ENCODE assay signal across 35 cellular contexts in the genomic region with DNA sequence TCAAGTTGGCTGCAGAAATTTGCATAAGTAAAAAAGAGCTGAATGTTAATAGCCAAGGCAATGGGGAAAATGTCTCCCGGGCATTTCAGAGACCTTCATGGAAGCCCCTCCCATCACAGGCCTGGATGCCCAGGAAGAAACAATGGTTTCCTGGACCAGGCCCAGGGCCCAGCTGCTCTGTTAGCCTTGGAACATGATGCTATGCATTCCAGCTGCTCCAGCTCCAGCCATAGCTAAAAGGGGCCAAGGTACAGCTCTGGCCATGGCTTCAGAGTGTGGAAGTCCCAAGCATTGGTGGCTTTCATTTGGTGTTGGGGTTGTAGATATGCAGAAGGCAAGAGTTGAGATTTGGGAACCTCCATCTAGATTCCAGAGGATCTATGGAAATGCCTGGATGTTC.
DNase-seq lines count a peak whose midpoint lies in the region; ATAC-seq, FAIRE-seq and TF ChIP-seq lines count a peak whose summit lies in the region.
"Had no signal": no experiment of that assay in that cellular context is flagged by ENCODE, and none has a peak within 500 bp of the region (broad histone marks: within the 10 kb centered on the region; RNA-seq: fewer than 3 reads in every experiment).

No MANE protein-coding gene starts in this region.

- no peaks in the 10 kb centered on the region for H3K4me1 ChIP-seq in HEK293 (ENCODE audit: control insufficient read depth, insufficient read depth, low read length)
- no peaks in the 10 kb centered on the region for H3K4me1 ChIP-seq in H1 (replicated peaks in 1 of 4; ENCODE audit: control insufficient read depth in 3 of 4, insufficient read depth in 4 of 4, low read length in 3 of 4)
- no peaks in the 10 kb centered on the region for H3K4me1 ChIP-seq in neuronal stem cell (ENCODE audit: control insufficient read depth in 2 of 2, insufficient read depth in 1 of 2, low read depth in 1 of 2, low read length in 2 of 2)
- H3K4me1 ChIP-seq in heart right ventricle = peaks cover 0 to 7% (median 0%) of the 10 kb centered on the region in 9 donors
- H3K4me1 ChIP-seq: A549, BE2C, BLaER1, Caco-2 had no signal

- H3K18ac ChIP-seq in H1 (ENCODE audit: extremely low read depth, low read length) = no peak overlapping the region
- H3K18ac ChIP-seq in neuronal stem cell (ENCODE audit: low read length) = no peak overlapping the region

- no peak overlapping the region for H2AK5ac ChIP-seq in H1 (ENCODE audit: low read depth, low read length)
- H2AK5ac ChIP-seq in neuronal stem cell (ENCODE audit: low read depth, low read length) = peak overlapping the region; percentile 63

- ATAC-seq in activated CD8-positive, alpha-beta T cell treated with anti-CD3 and anti-CD28 coated beads for 36 hours = no peak
- ATAC-seq in heart right ventricle = no peak
- ATAC-seq: A549; CD8-positive, alpha-beta T cell had no signal

- H3K9me3 ChIP-seq in HEK293 (ENCODE audit: control insufficient read depth, insufficient read depth, low read depth, low read length) (no peaks in the 10 kb centered on the region), H1 (ENCODE audit: insufficient read depth in 2 of 2, low read depth in 1 of 2, low read length in 1 of 2) (peaks cover 0 to 3% of the 10 kb centered on the region in 2 experiments; a peak in 1 of 4 replicates), neuronal stem cell (replicated peaks in 1 of 2; ENCODE audit: control insufficient read depth in 2 of 2, insufficient read depth in 1 of 2, low read depth in 1 of 2, low read length in 2 of 2) (peaks cover 7 to 38% of the 10 kb centered on the region in 2 donors), heart right ventricle (peaks cover 0 to 15% (median 0%) of the 10 kb centered on the region in 11 donors)
- H3K9me3 ChIP-seq: A549, BE2C, Caco-2 had no signal

- no peak overlapping the region for H3K27ac Mint-ChIP-seq in activated CD8-positive, alpha-beta T cell treated with anti-CD3 and anti-CD28 coated beads for 36 hours
- H3K27ac Mint-ChIP-seq: B cell; CD14-positive monocyte; CD4-positive, alpha-beta memory T cell; CD4-positive, alpha-beta T cell; CD8-positive, alpha-beta memory T cell; CD8-positive, alpha-beta T cell had no signal

- 100% methylated on average over 1 of the region's 1 CpG; no CpG with 5 or more reads in 1 of the 2 experiments for WGBS in H1 (ENCODE audit: extremely low coverage in 1 of 2, insufficient coverage in 1 of 2, insufficient read length in 1 of 2, insufficient replicate concordance in 2 of 2, low coverage in 1 of 2, low lambda C conversion rate in 2 of 2, missing lambda C conversion rate in 1 of 2), 2 experiments
- whole genome bisulfite sequencing in neuronal stem cell (ENCODE audit: extremely low coverage in 2 of 2, insufficient read length in 2 of 2, insufficient replicate concordance in 1 of 2), 2 donors = no CpG with 5 or more reads among the region's 1 CpG
- 88 to 97% methylated on average over 1 of the region's 1 CpG for WGBS in heart right ventricle, 2 donors

- peaks cover 4% of the 10 kb centered on the region for H3K27me3 Mint-ChIP-seq in activated CD8-positive, alpha-beta T cell treated with anti-CD3 and anti-CD28 coated beads for 36 hours
- H3K27me3 Mint-ChIP-seq: B cell; CD4-positive, alpha-beta memory T cell; CD4-positive, alpha-beta T cell; CD4-positive, CD25-positive, alpha-beta regulatory T cell had no signal

- CTCF ChIA-PET in HEK293 (lab: Yijun Ruan, JAX) = no interaction called here
- CTCF ChIA-PET in H1 (lab: Charles Lee; ENCODE audit: partially characterized antibody) = no interaction called here
- CTCF ChIA-PET in activated CD8-positive, alpha-beta T cell treated with anti-CD3 and anti-CD28 coated beads for 36 hours (lab: Charles Lee) = no interaction called here

- no peaks in the 10 kb centered on the region for H3K79me2 ChIP-seq in H1 (ENCODE audit: control insufficient read depth in 1 of 2, insufficient read depth in 2 of 2, low read length in 2 of 2)

- H3K56ac ChIP-seq in H1 (replicated peaks; ENCODE audit: insufficient read length, low read depth, low read length) = no peak overlapping the region

- H3K9me3 Mint-ChIP-seq in activated CD8-positive, alpha-beta T cell treated with anti-CD3 and anti-CD28 coated beads for 36 hours = no peaks in the 10 kb centered on the region
- H3K9me3 Mint-ChIP-seq: CD4-positive, alpha-beta T cell; CD8-positive, alpha-beta T cell had no signal

- H3K9ac ChIP-seq in H1 (replicated peaks in 1 of 4; ENCODE audit: extremely low read depth in 1 of 4, low read depth in 3 of 4, low read length in 3 of 4) (no peak overlapping the region), neuronal stem cell (ENCODE audit: low read depth, low read length, poor library complexity) (no peak overlapping the region)
- H3K9ac ChIP-seq: BLaER1; BLaER1 treated with 17β-estradiol and CSF1 and Interleukin-3, amounts not matched to agents 10 nM and 100 nM had no signal

- no peak overlapping the region for H2BK15ac ChIP-seq in H1 (ENCODE audit: low read length)
- H2BK15ac ChIP-seq in neuronal stem cell (ENCODE audit: low read length) = no peak overlapping the region

- POLR2A ChIA-PET in HEK293 (lab: Yijun Ruan, JAX) = no interaction called here
- POLR2A ChIA-PET in H1 (lab: Charles Lee; ENCODE audit: partially characterized antibody) = no interaction called here
- POLR2A ChIA-PET in activated CD8-positive, alpha-beta T cell treated with anti-CD3 and anti-CD28 coated beads for 36 hours (lab: Charles Lee) = no interaction called here

- H3K36me3 ChIP-seq in HEK293 (ENCODE audit: control insufficient read depth in 2 of 2, insufficient read depth in 1 of 2, low read length in 2 of 2) = no peaks in the 10 kb centered on the region
- H3K36me3 ChIP-seq in H1 (ENCODE audit: control insufficient read depth in 2 of 4, insufficient read depth in 4 of 4, low read length in 3 of 4) = no peaks in the 10 kb centered on the region
- no peaks in the 10 kb centered on the region for H3K36me3 ChIP-seq in neuronal stem cell (replicated peaks in 1 of 2; ENCODE audit: control insufficient read depth in 2 of 2, insufficient read depth in 2 of 2, low read length in 2 of 2)
- H3K36me3 ChIP-seq in heart right ventricle = no peaks in the 10 kb centered on the region
- H3K36me3 ChIP-seq: BE2C; BLaER1; BLaER1 treated with 17β-estradiol and CSF1 and Interleukin-3, amounts not matched to agents 10 nM and 100 nM had no signal

- no peak overlapping the region for H3K4me3 ChIP-seq in HEK293 (ENCODE audit: low read depth, low read length)
- H3K4me3 ChIP-seq in H1 (ENCODE audit: extremely low read depth in 1 of 4, insufficient read depth in 2 of 4, low read depth in 3 of 4, low read length in 4 of 4) = no peak overlapping the region
- H3K4me3 ChIP-seq in neuronal stem cell (ENCODE audit: low read length in 2 of 2) = no peak overlapping the region
- H3K4me3 ChIP-seq in heart right ventricle = no peak overlapping the region
- H3K4me3 ChIP-seq: A549; BLaER1; BLaER1 treated with 17β-estradiol and CSF1 and Interleukin-3, amounts not matched to agents 10 nM and 100 nM had no signal

- H4K20me1 ChIP-seq in H1 (replicated peaks in 1 of 2; ENCODE audit: control insufficient read depth in 1 of 2, insufficient read depth in 2 of 2, low read length in 2 of 2) = no peaks in the 10 kb centered on the region
- H4K20me1 ChIP-seq: BLaER1; BLaER1 treated with 17β-estradiol and CSF1 and Interleukin-3, amounts not matched to agents 10 nM and 100 nM had no signal

- no peak for FAIRE-seq in H1 (lab: Jason Lieb, UNC)
- FAIRE-seq: A204.1, A549, D721Med had no signal

- no peak overlapping the region for H4K5ac ChIP-seq in H1 (ENCODE audit: insufficient read length, low read depth, low read length)

- no peak overlapping the region for H4K8ac ChIP-seq in H1 (ENCODE audit: extremely low read depth, insufficient read depth, low read length)
- no peak overlapping the region for H4K8ac ChIP-seq in neuronal stem cell (ENCODE audit: low read depth, low read length)

- intact Hi-C loops in posterior cingulate gyrus (cut with DNase I) (no loop called here), heart right ventricle (cut with DNase I) (loop anchor here in 1 of 10 donors (10.0 kb wide), 1 partner anchor 170 kb away; no protein-coding TSS in a partner anchor)
- intact Hi-C loops in activated CD8-positive, alpha-beta T cell treated with anti-CD3 and anti-CD28 coated beads for 36 hours (cut with micrococcal nuclease) = no loop called here

- H2BK5ac ChIP-seq in H1 (ENCODE audit: low read depth, low read length) (no peak overlapping the region), neuronal stem cell (ENCODE audit: low read length) (no peak overlapping the region)

- H3K79me1 ChIP-seq in H1 (ENCODE audit: low read depth, low read length) (no peaks in the 10 kb centered on the region), neuronal stem cell (ENCODE audit: low read depth, low read length) (no peaks in the 10 kb centered on the region)

- no peak for TF ChIP-seq POLR2A in H1 (IDR thresholded peaks at IDR 0.05; ENCODE audit: control extremely low read depth in 1 of 2, low read depth in 2 of 2, low read length in 2 of 2)

- H2AFZ ChIP-seq in H1 (ENCODE audit: low read length) = no peak overlapping the region
- H2AFZ ChIP-seq in neuronal stem cell (ENCODE audit: low read length) = no peak overlapping the region

- H3K23ac ChIP-seq in H1 (ENCODE audit: insufficient read length) (no peak overlapping the region), neuronal stem cell (ENCODE audit: low read depth, low read length, poor library complexity) (no peak overlapping the region)

- H3K27ac ChIP-seq in HEK293 (ENCODE audit: extremely low read depth, low read depth, low read length) = no peak overlapping the region
- H3K27ac ChIP-seq in H1 (ENCODE audit: low read depth, low read length) = no peak overlapping the region
- no peak overlapping the region for H3K27ac ChIP-seq in neuronal stem cell (replicated peaks; ENCODE audit: low read length)
- no peak overlapping the region for H3K27ac ChIP-seq in heart right ventricle
- H3K27ac ChIP-seq: 22Rv1; A549; BLaER1; BLaER1 treated with 17β-estradiol and CSF1 and Interleukin-3, amounts not matched to agents 10 nM and 100 nM; C4-2B had no signal

- TF ChIP-seq CTCF in HEK293 (tag by site-specific recombination; IDR thresholded peaks at IDR 0.05) = no peak
- no peak for TF ChIP-seq CTCF in H1 (IDR thresholded peaks at IDR 0.05; ENCODE audit: control extremely low read depth in 1 of 3, insufficient read depth in 1 of 3, low read depth in 1 of 3, low read length in 3 of 3)
- TF ChIP-seq CTCF in activated CD8-positive, alpha-beta T cell treated with anti-CD3 and anti-CD28 coated beads for 36 hours (IDR thresholded peaks at IDR 0.05) = no peak
- no peak for TF ChIP-seq CTCF in heart right ventricle (IDR thresholded peaks at IDR 0.05)

- peak overlapping the region; percentile 32; the same call in 1 of the 2 replicates for H2BK20ac ChIP-seq in H1 (ENCODE audit: low read length)

- H4K91ac ChIP-seq in H1 (replicated peaks; ENCODE audit: insufficient read length, low read length) = no peak overlapping the region
- H4K91ac ChIP-seq in neuronal stem cell (ENCODE audit: low read depth, low read length, poor library complexity) = no peak overlapping the region

- H3K4me1 Mint-ChIP-seq in activated CD8-positive, alpha-beta T cell treated with anti-CD3 and anti-CD28 coated beads for 36 hours (ENCODE audit: low read depth) = no peaks in the 10 kb centered on the region
- H3K4me1 Mint-ChIP-seq: B cell; CD14-positive monocyte; CD4-positive, alpha-beta memory T cell; CD4-positive, CD25-positive, alpha-beta regulatory T cell; CD8-positive, alpha-beta memory T cell had no signal

- H3K27me3 ChIP-seq in H1 (replicated peaks in 1 of 4; ENCODE audit: control insufficient read depth in 3 of 4, extremely low read depth in 1 of 4, insufficient read depth in 3 of 4, low read length in 3 of 4) (no peaks in the 10 kb centered on the region), neuronal stem cell (ENCODE audit: control insufficient read depth in 3 of 3, insufficient read depth in 3 of 3, low read depth in 1 of 3, low read length in 3 of 3) (no peaks in the 10 kb centered on the region), heart right ventricle (no peaks in the 10 kb centered on the region)
- H3K27me3 ChIP-seq: BE2C; BLaER1; BLaER1 treated with 17β-estradiol and CSF1 and Interleukin-3, amounts not matched to agents 10 nM and 100 nM had no signal

- no peak overlapping the region for H3K4me2 ChIP-seq in H1 (ENCODE audit: insufficient read depth in 1 of 2, low read depth in 2 of 2, low read length in 2 of 2)
- peak overlapping the region; percentile 2 for H3K4me2 ChIP-seq in neuronal stem cell (ENCODE audit: insufficient read depth, low read length, poor library complexity, severe bottlenecking)
- H3K4me2 ChIP-seq: A549; BLaER1; BLaER1 treated with 17β-estradiol and CSF1 and Interleukin-3, amounts not matched to agents 10 nM and 100 nM had no signal

- no peak overlapping the region for H2BK12ac ChIP-seq in H1 (ENCODE audit: low read depth, low read length)
- no peak overlapping the region for H2BK12ac ChIP-seq in neuronal stem cell (ENCODE audit: low read length)

- DNase-seq in H1 (ENCODE audit: low read depth in 1 of 2, low spot score in 2 of 2) (no peak), neuronal stem cell (ENCODE audit: low spot score) (no peak), posterior cingulate gyrus (no peak), heart right ventricle (no peak)
- DNase-seq in activated CD8-positive, alpha-beta T cell treated with anti-CD3 and anti-CD28 coated beads for 36 hours = no peak
- DNase-seq: 8988T; ACHN; AML-193; BE2C; C1 segment of cervical spinal cord; Caco-2; Calu3; CD4-positive, alpha-beta memory T cell; CD4-positive, alpha-beta T cell; CD4-positive, CD25-positive, alpha-beta regulatory T cell; CD8-positive, alpha-beta memory T cell; CD8-positive, alpha-beta T cell; COR-L47; DMS 273 treated with DMSO at 0.1 percent for 48 hours; DMS153; DMS53; DMS79; DMS79 treated with DMSO at 0.1 percent for 48 hours; DND-41; EL had no signal

- H3K14ac ChIP-seq in H1 (ENCODE audit: insufficient read length) (no peak overlapping the region), neuronal stem cell (ENCODE audit: low read length) (no peak overlapping the region)

- no peak overlapping the region for H2BK120ac ChIP-seq in H1 (replicated peaks; ENCODE audit: low read depth, low read length)
- no peak overlapping the region for H2BK120ac ChIP-seq in neuronal stem cell (ENCODE audit: low read depth, low read length)

- H3K4me3 Mint-ChIP-seq in activated CD8-positive, alpha-beta T cell treated with anti-CD3 and anti-CD28 coated beads for 36 hours = no peak overlapping the region
- H3K4me3 Mint-ChIP-seq: B cell; CD14-positive monocyte; CD4-positive, alpha-beta T cell; CD4-positive, CD25-positive, alpha-beta regulatory T cell; CD8-positive, alpha-beta memory T cell; CD8-positive, alpha-beta T cell had no signal

- no peak for TF ChIP-seq EP300 in H1 (IDR thresholded peaks at IDR 0.05; ENCODE audit: borderline replicate concordance in 1 of 2, low read depth in 2 of 2, low read length in 2 of 2)

- no peak overlapping the region for H3K4ac ChIP-seq in H1 (replicated peaks; ENCODE audit: insufficient read length, low read depth, low read length)
- no peak overlapping the region for H3K4ac ChIP-seq in neuronal stem cell (ENCODE audit: low read length)

- no peaks in the 10 kb centered on the region for H3K23me2 ChIP-seq in H1 (ENCODE audit: low read depth, low read length)

- no peak for TF ChIP-seq RAD21 in H1 (IDR thresholded peaks at IDR 0.05 in 1 of 2, conservative IDR thresholded peaks at IDR 0.05 in 1 of 2; ENCODE audit: low read depth in 2 of 2, low read length in 2 of 2)

- no peaks in the 10 kb centered on the region for H3K36me3 Mint-ChIP-seq in activated CD8-positive, alpha-beta T cell treated with anti-CD3 and anti-CD28 coated beads for 36 hours (ENCODE audit: low read depth)
- H3K36me3 Mint-ChIP-seq: CD14-positive monocyte; CD4-positive, alpha-beta memory T cell; CD4-positive, CD25-positive, alpha-beta regulatory T cell; CD8-positive, alpha-beta T cell had no signal
